Comparison of ENCODE assay signal across 9 cellular contexts in the genomic region with DNA sequence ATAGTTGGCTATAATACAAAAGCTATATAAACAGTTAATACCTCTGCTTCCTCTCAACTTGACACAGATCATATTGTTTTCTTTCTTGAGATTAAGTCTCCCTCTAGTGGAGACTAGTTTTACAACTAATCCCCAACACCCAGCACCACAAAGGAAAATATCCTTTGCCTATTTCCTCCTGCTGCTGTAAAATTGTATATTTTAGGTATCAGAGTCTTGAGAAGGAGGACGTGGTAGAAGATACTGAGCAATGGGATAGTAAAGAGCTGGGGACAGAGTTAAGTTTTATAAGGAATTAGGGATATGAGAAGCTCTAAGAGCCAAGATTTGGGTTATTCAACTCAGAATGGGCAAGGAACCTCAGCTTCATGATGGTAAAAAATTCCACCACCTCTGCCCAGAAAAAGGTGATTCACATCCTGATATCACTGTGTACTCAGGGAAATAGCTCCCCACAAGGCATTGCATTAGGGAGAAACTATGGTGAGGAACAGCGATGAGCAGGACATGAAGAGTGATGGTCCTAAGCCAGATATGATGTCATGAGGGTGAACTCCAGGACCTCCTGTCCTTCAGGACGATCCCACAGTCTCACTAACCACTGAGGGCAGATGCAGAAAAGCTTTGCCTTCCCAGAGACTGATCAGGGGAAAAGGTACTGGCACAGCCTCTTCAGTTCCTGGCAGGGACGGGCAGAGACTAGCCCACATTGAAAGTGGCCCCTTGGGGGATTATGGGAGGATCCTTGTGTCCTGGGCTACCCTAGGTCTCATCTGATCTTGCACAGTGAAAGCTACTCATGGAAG. TPM values are rescaled to one million over a fixed set of nuclear protein-coding genes. Genes with fewer than 3 reads are reported as not detected.
DNase-seq lines count a peak whose midpoint lies in the region; ATAC-seq, FAIRE-seq and TF ChIP-seq lines count a peak whose summit lies in the region.
"Had no signal": no experiment of that assay in that cellular context is flagged by ENCODE, and none has a peak within 500 bp of the region (broad histone marks: within the 10 kb centered on the region; RNA-seq: fewer than 3 reads in every experiment).

No MANE protein-coding gene starts in this region.

- DNase-seq in D721Med (ENCODE audit: insufficient read length, low spot score), result peak; percentile 53
- DNase-seq in NCI-H526 treated with DMSO at 0.1 percent for 48 hours (lab: John Stamatoyannopoulos, UW), result peak; percentile 81
- no peak for DNase-seq in body of pancreas
- DNase-seq in inferior parietal cortex (ENCODE audit: extremely low spot score), result peak; percentile 74

- ATAC-seq in HG03175 (IDR thresholded peaks at IDR 0.05; ENCODE audit: unreplicated experiment), result peak; percentile 46
- peak; percentile 90 for ATAC-seq in body of pancreas
- ATAC-seq in stimulated activated memory B cell treated with anti-CD40 and anti-IgM and Interleukin-4, amounts not matched to agents 10 μg/mL and 1 μg/mL and 100 μg/mL, for 72 hours, result peak; percentile 75
- ATAC-seq in HG02840 (IDR thresholded peaks at IDR 0.05; ENCODE audit: low FRiP score, unreplicated experiment), result no peak
- no peak for ATAC-seq in GM18909 (IDR thresholded peaks at IDR 0.05; ENCODE audit: poor library complexity, unreplicated experiment)

- H3K9me3 Mint-ChIP-seq in stimulated activated memory B cell treated with anti-CD40 and anti-IgM and Interleukin-4, amounts not matched to agents 10 μg/mL and 1 μg/mL and 100 μg/mL, for 72 hours, result no peaks in the 10 kb centered on the region

- FAIRE-seq in D721Med (lab: Jason Lieb, UNC), result peak; percentile 88

- H3K27ac Mint-ChIP-seq in stimulated activated memory B cell treated with anti-CD40 and anti-IgM and Interleukin-4, amounts not matched to agents 10 μg/mL and 1 μg/mL and 100 μg/mL, for 72 hours, result no peak overlapping the region

- TF ChIP-seq POLR2A in body of pancreas (IDR thresholded peaks at IDR 0.05), result no peak

- 39% methylated on average over 4 of the region's 4 CpGs for WGBS in body of pancreas, 2 donors

- TF ChIP-seq CTCF in D721Med (IDR thresholded peaks at IDR 0.05; ENCODE audit: insufficient read depth, missing control alignments) (peak; percentile 88), body of pancreas (IDR thresholded peaks at IDR 0.05) (peak; percentile 28 to 80 (median 75))

- H3K36me3 Mint-ChIP-seq in stimulated activated memory B cell treated with anti-CD40 and anti-IgM and Interleukin-4, amounts not matched to agents 10 μg/mL and 1 μg/mL and 100 μg/mL, for 72 hours, result no peaks in the 10 kb centered on the region

- H3K27me3 Mint-ChIP-seq in stimulated activated memory B cell treated with anti-CD40 and anti-IgM and Interleukin-4, amounts not matched to agents 10 μg/mL and 1 μg/mL and 100 μg/mL, for 72 hours, result no peaks in the 10 kb centered on the region

- no peak overlapping the region for H3K4me3 Mint-ChIP-seq in stimulated activated memory B cell treated with anti-CD40 and anti-IgM and Interleukin-4, amounts not matched to agents 10 μg/mL and 1 μg/mL and 100 μg/mL, for 72 hours

- H3K9me3 ChIP-seq in body of pancreas, result no peaks in the 10 kb centered on the region
- H3K9me3 ChIP-seq: SJSA1 had no signal

- H3K36me3 ChIP-seq in body of pancreas (replicated peaks in 1 of 2; ENCODE audit: insufficient read depth in 1 of 2, low read depth in 2 of 2), result no peaks in the 10 kb centered on the region
- H3K36me3 ChIP-seq: SJSA1 had no signal

- H3K27ac ChIP-seq in body of pancreas, result peak overlapping the region in 2 of 4 donors; percentile 3 to 62
- H3K27ac ChIP-seq: SJSA1 had no signal

- H3K4me1 ChIP-seq in body of pancreas, result peaks cover 4% of the 10 kb centered on the region
- H3K4me1 ChIP-seq: SJSA1 had no signal

- no peak overlapping the region for H3K4me3 ChIP-seq in body of pancreas
- H3K4me3 ChIP-seq: SJSA1 had no signal

- intact Hi-C loops in body of pancreas (cut with DNase I), result loop anchor here (5.0 kb wide), 1 partner anchor 175 kb away; no protein-coding TSS in a partner anchor

- H3K27me3 ChIP-seq in body of pancreas, result no peaks in the 10 kb centered on the region
- H3K27me3 ChIP-seq: SJSA1 had no signal

- no peaks in the 10 kb centered on the region for H3K4me1 Mint-ChIP-seq in stimulated activated memory B cell treated with anti-CD40 and anti-IgM and Interleukin-4, amounts not matched to agents 10 μg/mL and 1 μg/mL and 100 μg/mL, for 72 hours

RNA-seq across cellular contexts. Expression of gene CFAP126, which starts 14.7 kb away (rescaled TPM):
- not detected for total RNA-seq in body of pancreas
- total RNA-seq: SJSA1 had no signal

Comparison
In these comparisons a context has a peak if more than half of its experiments do, and no peak if none do; other contexts are left out.
1. DNase-seq: peak in D721Med (single experiment), NCI-H526 treated with DMSO at 0.1 percent for 48 hours (single experiment) and inferior parietal cortex (single experiment); none in body of pancreas (0 of 4).
2. ATAC-seq: peak in HG03175 (single experiment), body of pancreas (single experiment) and stimulated activated memory B cell treated with anti-CD40 and anti-IgM and Interleukin-4, amounts not matched to agents 10 μg/mL and 1 μg/mL and 100 μg/mL, for 72 hours (single experiment); none in HG02840 (single experiment) and GM18909 (single experiment).